In the genomic region with DNA sequence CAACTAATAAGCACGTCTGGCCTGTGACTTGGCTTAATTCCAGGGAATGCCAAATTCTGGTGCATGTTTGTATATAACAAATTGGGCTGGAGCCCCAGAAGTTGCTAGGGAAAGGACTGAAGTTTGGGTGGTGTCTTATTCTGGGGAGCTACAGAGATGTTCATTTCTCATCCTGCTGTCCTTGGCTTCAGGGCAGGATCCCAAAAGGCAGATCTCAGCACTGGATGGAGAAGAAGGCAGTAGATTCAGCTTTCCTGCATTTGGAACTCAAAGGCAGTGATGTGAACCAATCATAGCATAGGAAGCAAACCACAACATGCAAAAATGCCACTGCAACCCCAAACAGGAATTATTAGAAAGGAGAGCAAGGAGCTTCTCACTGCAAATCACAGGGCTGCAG, we compare ENCODE assay signal across 1 cellular context.
TF ChIP-seq lines count a peak whose summit lies in the region.

No MANE protein-coding gene starts in this region.

TF ChIP-seq in SK-N-SH treated with all-trans-retinoic acid at 6 μM for 48 hours, 23 proteins besides CTCF, POLR2A, EP300 and RAD21 (continued from another document):
- TF ChIP-seq, protein P1, sequence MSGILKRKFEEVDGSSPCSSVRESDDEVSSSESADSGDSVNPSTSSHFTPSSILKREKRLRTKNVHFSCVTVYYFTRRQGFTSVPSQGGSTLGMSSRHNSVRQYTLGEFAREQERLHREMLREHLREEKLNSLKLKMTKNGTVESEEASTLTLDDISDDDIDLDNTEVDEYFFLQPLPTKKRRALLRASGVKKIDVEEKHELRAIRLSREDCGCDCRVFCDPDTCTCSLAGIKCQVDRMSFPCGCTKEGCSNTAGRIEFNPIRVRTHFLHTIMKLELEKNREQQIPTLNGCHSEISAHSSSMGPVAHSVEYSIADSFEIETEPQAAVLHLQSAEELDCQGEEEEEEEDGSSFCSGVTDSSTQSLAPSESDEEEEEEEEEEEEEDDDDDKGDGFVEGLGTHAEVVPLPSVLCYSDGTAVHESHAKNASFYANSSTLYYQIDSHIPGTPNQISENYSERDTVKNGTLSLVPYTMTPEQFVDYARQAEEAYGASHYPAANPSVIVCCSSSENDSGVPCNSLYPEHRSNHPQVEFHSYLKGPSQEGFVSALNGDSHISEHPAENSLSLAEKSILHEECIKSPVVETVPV (CRISPR knock-in tag; IDR thresholded peaks at IDR 0.05) = no peak
